In genomic region chr6:116282698-116283097, GRCh38 we compare ENCODE assay signal across 1 cellular context.
TF ChIP-seq lines count a peak whose summit lies in the region.

No MANE protein-coding gene starts in this region.

TF ChIP-seq in HEK293, 187 proteins besides CTCF, POLR2A, EP300 and RAD21 (continued from another document):
- no peak for TF ChIP-seq ZNF202 (tag by site-specific recombination; IDR thresholded peaks at IDR 0.05; ENCODE audit: borderline replicate concordance)
